In the genomic region with DNA sequence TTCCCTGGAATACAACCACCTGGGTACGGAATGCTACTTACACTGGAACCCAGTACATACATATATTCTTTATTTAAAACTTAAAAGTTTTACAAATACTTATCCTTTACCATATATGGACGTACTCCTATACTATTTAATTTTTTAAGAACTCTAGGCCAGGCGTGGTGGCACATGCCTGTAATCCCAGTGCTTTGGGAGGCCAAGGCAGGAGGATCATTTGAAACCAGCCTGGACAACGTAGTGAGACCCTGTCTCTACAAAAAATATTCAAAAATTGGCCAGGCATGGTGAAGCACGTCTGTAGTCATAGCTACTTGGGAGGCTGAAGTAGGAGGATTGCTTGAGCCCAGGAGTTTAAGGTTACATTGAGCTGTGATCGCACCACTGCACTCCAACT, we compare ENCODE assay signal across 1 cellular context.
TF ChIP-seq lines count a peak whose summit lies in the region.

No MANE protein-coding gene starts in this region.

TF ChIP-seq in GM12878, 131 proteins besides CTCF, POLR2A, EP300 and RAD21:
- no peak for TF ChIP-seq MTA3 (IDR thresholded peaks at IDR 0.05; ENCODE audit: borderline replicate concordance, low read length)
- no peak for TF ChIP-seq SRF (IDR thresholded peaks at IDR 0.05; ENCODE audit: low read depth in 2 of 2, low read length in 2 of 2)
- no peak for TF ChIP-seq BHLHE40 (IDR thresholded peaks at IDR 0.05; ENCODE audit: borderline replicate concordance in 1 of 2, low read depth in 2 of 2, low read length in 1 of 2)
- no peak for TF ChIP-seq SMAD1 (IDR thresholded peaks at IDR 0.05; ENCODE audit: low read depth, partially characterized antibody)
- no peak for TF ChIP-seq CBFB (IDR thresholded peaks at IDR 0.05; ENCODE audit: low read depth)
- no peak for TF ChIP-seq POLR2AphosphoS2 (IDR thresholded peaks at IDR 0.05; ENCODE audit: low read depth, low read length)
- TF ChIP-seq, protein P1, sequence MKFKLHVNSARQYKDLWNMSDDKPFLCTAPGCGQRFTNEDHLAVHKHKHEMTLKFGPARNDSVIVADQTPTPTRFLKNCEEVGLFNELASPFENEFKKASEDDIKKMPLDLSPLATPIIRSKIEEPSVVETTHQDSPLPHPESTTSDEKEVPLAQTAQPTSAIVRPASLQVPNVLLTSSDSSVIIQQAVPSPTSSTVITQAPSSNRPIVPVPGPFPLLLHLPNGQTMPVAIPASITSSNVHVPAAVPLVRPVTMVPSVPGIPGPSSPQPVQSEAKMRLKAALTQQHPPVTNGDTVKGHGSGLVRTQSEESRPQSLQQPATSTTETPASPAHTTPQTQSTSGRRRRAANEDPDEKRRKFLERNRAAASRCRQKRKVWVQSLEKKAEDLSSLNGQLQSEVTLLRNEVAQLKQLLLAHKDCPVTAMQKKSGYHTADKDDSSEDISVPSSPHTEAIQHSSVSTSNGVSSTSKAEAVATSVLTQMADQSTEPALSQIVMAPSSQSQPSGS (IDR thresholded peaks at IDR 0.05; ENCODE audit: low read length) = no peak
- TF ChIP-seq BACH1 (IDR thresholded peaks at IDR 0.05; ENCODE audit: borderline replicate concordance) = no peak
- no peak for TF ChIP-seq PML (IDR thresholded peaks at IDR 0.05; ENCODE audit: low read length)
